8 cellular contexts compared by ENCODE assay signal in the genomic region with DNA sequence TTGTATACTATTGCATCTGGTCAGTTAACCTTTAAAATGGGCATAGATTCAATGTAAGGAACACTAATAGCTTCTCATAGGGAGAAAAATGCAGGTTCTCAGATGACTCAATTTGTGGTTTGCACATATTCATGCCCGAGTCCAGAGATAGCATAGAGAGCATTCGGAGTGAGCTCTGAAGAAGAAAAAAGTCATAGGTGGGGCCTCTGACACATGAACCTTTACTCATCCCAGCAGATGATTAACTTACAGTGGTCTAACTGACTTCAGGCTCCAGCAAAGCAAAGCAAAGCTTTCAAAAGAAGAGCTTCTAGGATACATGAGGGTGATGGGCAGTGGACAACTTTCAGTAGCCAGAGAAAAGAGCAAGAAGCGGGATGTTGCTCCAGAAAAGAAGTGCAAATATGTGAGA. TPM values are rescaled to one million over a fixed set of nuclear protein-coding genes. Genes with fewer than 3 reads are reported as not detected.
DNase-seq lines count a peak whose midpoint lies in the region; ATAC-seq and TF ChIP-seq lines count a peak whose summit lies in the region.

No MANE protein-coding gene starts in this region.

- H3K9me3 ChIP-seq in thyroid gland (no peaks in the 10 kb centered on the region), esophagus muscularis mucosa (no peaks in the 10 kb centered on the region)

- no peaks in the 10 kb centered on the region for H3K36me3 ChIP-seq in thyroid gland
- H3K36me3 ChIP-seq in esophagus muscularis mucosa: no peaks in the 10 kb centered on the region

- peaks cover 59% of the 10 kb centered on the region for H3K4me1 Mint-ChIP-seq in activated CD4-positive, alpha-beta T cell treated with anti-CD3 and anti-CD28 coated beads, Interleukin-2, amount 10 ng/mL, durations not matched to agents 24 days and 14 days
- H3K4me1 Mint-ChIP-seq in activated T-helper 1 cell treated with anti-CD3 and anti-CD28 coated beads, Interleukin-12 subunit alpha, Interleukin-12 subunit beta, Interleukin-2, Interleukin-4 antibody, amounts not matched to agents 30 ng/mL and 10 ng/mL and 1 ng/mL, durations not matched to agents 14 hours and 24 hours and 36 hours (ENCODE audit: low read depth): peaks cover 65% of the 10 kb centered on the region
- H3K4me1 Mint-ChIP-seq in nephron progenitor cell (peaks cover 20% of the 10 kb centered on the region), osteocyte (ENCODE audit: unreplicated experiment) (peaks cover 39% of the 10 kb centered on the region)

- peaks cover 4% of the 10 kb centered on the region for H3K9me3 Mint-ChIP-seq in activated CD4-positive, alpha-beta T cell treated with anti-CD3 and anti-CD28 coated beads, Interleukin-2, amount 10 ng/mL, durations not matched to agents 24 days and 14 days
- no peaks in the 10 kb centered on the region for H3K9me3 Mint-ChIP-seq in activated T-helper 1 cell treated with anti-CD3 and anti-CD28 coated beads, Interleukin-12 subunit alpha, Interleukin-12 subunit beta, Interleukin-2, Interleukin-4 antibody, amounts not matched to agents 30 ng/mL and 10 ng/mL and 1 ng/mL, durations not matched to agents 14 hours and 24 hours and 36 hours
- no peaks in the 10 kb centered on the region for H3K9me3 Mint-ChIP-seq in nephron progenitor cell
- no peaks in the 10 kb centered on the region for H3K9me3 Mint-ChIP-seq in osteocyte (ENCODE audit: unreplicated experiment)

- no peak for DNase-seq in activated CD4-positive, alpha-beta T cell treated with anti-CD3 and anti-CD28 coated beads, Interleukin-2, amount 10 ng/mL, durations not matched to agents 24 days and 14 days
- no peak for DNase-seq in activated CD4-positive, alpha-beta T cell treated with anti-CD3 and anti-CD28 coated beads for 4 hours
- DNase-seq in activated T-helper 1 cell treated with anti-CD3 and anti-CD28 coated beads, Interleukin-12 subunit alpha, Interleukin-12 subunit beta, Interleukin-2, Interleukin-4 antibody, amounts not matched to agents 30 ng/mL and 10 ng/mL and 1 ng/mL, durations not matched to agents 14 hours and 24 hours and 36 hours (ENCODE audit: low spot score): no peak
- DNase-seq in nephron progenitor cell (no peak), thyroid gland (no peak), esophagus muscularis mucosa (ENCODE audit: extremely low spot score) (no peak), osteocyte (ENCODE audit: extremely low spot score, unreplicated experiment) (no peak)

- no peak for TF ChIP-seq EP300 in esophagus muscularis mucosa (IDR thresholded peaks at IDR 0.05)

- intact Hi-C loops in activated CD4-positive, alpha-beta T cell treated with anti-CD3 and anti-CD28 coated beads, Interleukin-2, amount 10 ng/mL, durations not matched to agents 24 days and 14 days (cut with micrococcal nuclease): loop anchor here (5.0 kb wide), 1 partner anchor 137 kb away; no protein-coding TSS in a partner anchor
- intact Hi-C loops in activated T-helper 1 cell treated with anti-CD3 and anti-CD28 coated beads, Interleukin-12 subunit alpha, Interleukin-12 subunit beta, Interleukin-2, Interleukin-4 antibody, amounts not matched to agents 30 ng/mL and 10 ng/mL and 1 ng/mL, durations not matched to agents 14 hours and 24 hours and 36 hours (cut with micrococcal nuclease): loop anchor here (5.0 to 10.0 kb wide), 4 partner anchors 132 to 1585 kb away; a partner anchor contains a TSS
- intact Hi-C loops in thyroid gland (cut with DNase I) (no loop called here), esophagus muscularis mucosa (cut with DNase I) (no loop called here)

- peak overlapping the region; percentile 29 for H3K27ac Mint-ChIP-seq in activated CD4-positive, alpha-beta T cell treated with anti-CD3 and anti-CD28 coated beads, Interleukin-2, amount 10 ng/mL, durations not matched to agents 24 days and 14 days
- H3K27ac Mint-ChIP-seq in activated T-helper 1 cell treated with anti-CD3 and anti-CD28 coated beads, Interleukin-12 subunit alpha, Interleukin-12 subunit beta, Interleukin-2, Interleukin-4 antibody, amounts not matched to agents 30 ng/mL and 10 ng/mL and 1 ng/mL, durations not matched to agents 14 hours and 24 hours and 36 hours: peak overlapping the region; percentile 57
- H3K27ac Mint-ChIP-seq in nephron progenitor cell (no peak overlapping the region), osteocyte (ENCODE audit: unreplicated experiment) (no peak overlapping the region)

- ATAC-seq in HG03175 (IDR thresholded peaks at IDR 0.05; ENCODE audit: unreplicated experiment): peak; percentile 44

- no peak for TF ChIP-seq CTCF in nephron progenitor cell (IDR thresholded peaks at IDR 0.05)
- TF ChIP-seq CTCF in thyroid gland (IDR thresholded peaks at IDR 0.05): no peak
- no peak for TF ChIP-seq CTCF in esophagus muscularis mucosa (IDR thresholded peaks at IDR 0.05)
- no peak for TF ChIP-seq CTCF in osteocyte (IDR thresholded peaks at IDR 0.05)

- peaks cover 0 to 3% of the 10 kb centered on the region in 2 donors for H3K4me1 ChIP-seq in thyroid gland
- H3K4me1 ChIP-seq in esophagus muscularis mucosa: peaks cover 7 to 31% (median 20%) of the 10 kb centered on the region in 4 donors

- H3K4me3 Mint-ChIP-seq in activated CD4-positive, alpha-beta T cell treated with anti-CD3 and anti-CD28 coated beads, Interleukin-2, amount 10 ng/mL, durations not matched to agents 24 days and 14 days: no peak overlapping the region
- no peak overlapping the region for H3K4me3 Mint-ChIP-seq in activated T-helper 1 cell treated with anti-CD3 and anti-CD28 coated beads, Interleukin-12 subunit alpha, Interleukin-12 subunit beta, Interleukin-2, Interleukin-4 antibody, amounts not matched to agents 30 ng/mL and 10 ng/mL and 1 ng/mL, durations not matched to agents 14 hours and 24 hours and 36 hours
- peak overlapping the region; percentile 4 for H3K4me3 Mint-ChIP-seq in nephron progenitor cell
- no peak overlapping the region for H3K4me3 Mint-ChIP-seq in osteocyte (ENCODE audit: unreplicated experiment)

- 92 to 93% methylated on average over 3 of the region's 3 CpGs for WGBS in thyroid gland, 2 donors
- 76% methylated on average over 3 of the region's 3 CpGs for WGBS in esophagus muscularis mucosa

- H3K27me3 Mint-ChIP-seq in activated CD4-positive, alpha-beta T cell treated with anti-CD3 and anti-CD28 coated beads, Interleukin-2, amount 10 ng/mL, durations not matched to agents 24 days and 14 days: peaks cover 3% of the 10 kb centered on the region
- peaks cover 3% of the 10 kb centered on the region for H3K27me3 Mint-ChIP-seq in activated T-helper 1 cell treated with anti-CD3 and anti-CD28 coated beads, Interleukin-12 subunit alpha, Interleukin-12 subunit beta, Interleukin-2, Interleukin-4 antibody, amounts not matched to agents 30 ng/mL and 10 ng/mL and 1 ng/mL, durations not matched to agents 14 hours and 24 hours and 36 hours (ENCODE audit: insufficient read depth)
- H3K27me3 Mint-ChIP-seq in nephron progenitor cell (ENCODE audit: low read depth, poor library complexity): peaks cover 16% of the 10 kb centered on the region
- no peaks in the 10 kb centered on the region for H3K27me3 Mint-ChIP-seq in osteocyte (ENCODE audit: unreplicated experiment)

- no peaks in the 10 kb centered on the region for H3K27me3 ChIP-seq in thyroid gland
- H3K27me3 ChIP-seq in esophagus muscularis mucosa: no peaks in the 10 kb centered on the region

- H3K36me3 Mint-ChIP-seq in activated CD4-positive, alpha-beta T cell treated with anti-CD3 and anti-CD28 coated beads, Interleukin-2, amount 10 ng/mL, durations not matched to agents 24 days and 14 days (ENCODE audit: low read depth): no peaks in the 10 kb centered on the region
- peaks cover 3% of the 10 kb centered on the region for H3K36me3 Mint-ChIP-seq in activated T-helper 1 cell treated with anti-CD3 and anti-CD28 coated beads, Interleukin-12 subunit alpha, Interleukin-12 subunit beta, Interleukin-2, Interleukin-4 antibody, amounts not matched to agents 30 ng/mL and 10 ng/mL and 1 ng/mL, durations not matched to agents 14 hours and 24 hours and 36 hours (ENCODE audit: low read depth)
- no peaks in the 10 kb centered on the region for H3K36me3 Mint-ChIP-seq in nephron progenitor cell (ENCODE audit: low read depth)
- no peaks in the 10 kb centered on the region for H3K36me3 Mint-ChIP-seq in osteocyte (ENCODE audit: unreplicated experiment)

- no peak for TF ChIP-seq POLR2A in thyroid gland (IDR thresholded peaks at IDR 0.05)
- TF ChIP-seq POLR2A in esophagus muscularis mucosa (IDR thresholded peaks at IDR 0.05; ENCODE audit: low read depth): no peak

- no peak overlapping the region for H3K27ac ChIP-seq in thyroid gland
- no peak overlapping the region for H3K27ac ChIP-seq in esophagus muscularis mucosa (replicated peaks in 1 of 4)

- no peak overlapping the region for H3K4me3 ChIP-seq in thyroid gland (replicated peaks in 1 of 3)
- H3K4me3 ChIP-seq in esophagus muscularis mucosa: no peak overlapping the region

RNA-seq across cellular contexts. Expression of a gene that starts 55.3 kb away (rescaled TPM):
- 48.0 and 50.8 TPM in 2 replicates for total RNA-seq in activated CD4-positive, alpha-beta T cell treated with anti-CD3 and anti-CD28 coated beads, Interleukin-2, amount 10 ng/mL, durations not matched to agents 24 days and 14 days
- 45.3 and 51.8 TPM in 2 replicates for total RNA-seq in activated T-helper 1 cell treated with anti-CD3 and anti-CD28 coated beads, Interleukin-12 subunit alpha, Interleukin-12 subunit beta, Interleukin-2, Interleukin-4 antibody, amounts not matched to agents 30 ng/mL and 10 ng/mL and 1 ng/mL, durations not matched to agents 14 hours and 24 hours and 36 hours
- total RNA-seq in thyroid gland (10 to 100 TPM in 3 of 4 donors, 1 to 10 TPM in 1; 9.7 to 25.0 (median 15.0) TPM), esophagus muscularis mucosa (10 to 100 TPM in 2 of 4 donors, 1 to 10 TPM in 2; 6.6 to 14.1 (median 11.2) TPM), osteocyte (17.6 and 22.7 TPM in 2 replicates)

Comparison
In these comparisons a context has a peak if more than half of its experiments do, and no peak if none do; other contexts are left out.
1. H3K27ac Mint-ChIP-seq: peak in activated CD4-positive, alpha-beta T cell treated with anti-CD3 and anti-CD28 coated beads, Interleukin-2, amount 10 ng/mL, durations not matched to agents 24 days and 14 days (single experiment) and activated T-helper 1 cell treated with anti-CD3 and anti-CD28 coated beads, Interleukin-12 subunit alpha, Interleukin-12 subunit beta, Interleukin-2, Interleukin-4 antibody, amounts not matched to agents 30 ng/mL and 10 ng/mL and 1 ng/mL, durations not matched to agents 14 hours and 24 hours and 36 hours (single experiment); none in nephron progenitor cell (single experiment) and osteocyte (single experiment).
2. intact Hi-C loops: an anchor here in activated CD4-positive, alpha-beta T cell treated with anti-CD3 and anti-CD28 coated beads, Interleukin-2, amount 10 ng/mL, durations not matched to agents 24 days and 14 days (5.0 kb wide) and activated T-helper 1 cell treated with anti-CD3 and anti-CD28 coated beads, Interleukin-12 subunit alpha, Interleukin-12 subunit beta, Interleukin-2, Interleukin-4 antibody, amounts not matched to agents 30 ng/mL and 10 ng/mL and 1 ng/mL, durations not matched to agents 14 hours and 24 hours and 36 hours (5.0 to 10.0 kb wide); none called in thyroid gland and esophagus muscularis mucosa.